ENCODE assay signal across 8 cellular contexts in the genomic region with DNA sequence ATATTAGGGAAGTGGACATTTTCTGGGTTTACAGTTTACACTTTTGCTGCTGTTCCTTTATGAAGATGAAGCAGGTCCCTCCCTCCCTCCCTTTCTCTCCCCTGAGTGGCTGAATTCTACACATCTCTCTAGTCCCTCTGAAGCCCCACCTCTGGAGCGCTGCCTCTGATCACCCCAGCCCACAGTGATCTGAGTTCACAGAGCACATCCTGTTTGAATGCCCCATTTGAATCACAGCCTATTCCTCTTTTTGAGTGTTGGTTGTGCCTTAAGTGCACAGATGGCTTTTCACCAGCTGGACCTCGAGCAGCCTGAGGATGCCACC.
DNase-seq lines count a peak whose midpoint lies in the region; ATAC-seq and TF ChIP-seq lines count a peak whose summit lies in the region.

No MANE protein-coding gene starts in this region.

- H3K14ac ChIP-seq in H9 (ENCODE audit: insufficient read depth, low read length) = no peak overlapping the region

- H2BK120ac ChIP-seq in H9 (ENCODE audit: low read depth, low read length, poor library complexity, severe bottlenecking) = no peak overlapping the region

- no peak overlapping the region for H3K4me3 ChIP-seq in DND-41 (ENCODE audit: low read depth in 1 of 2, low read length in 2 of 2)
- no peak overlapping the region for H3K4me3 ChIP-seq in OCI-LY3 (ENCODE audit: low read length)

- H3K9ac ChIP-seq in DND-41 (ENCODE audit: low read depth, low read length) (no peak overlapping the region), OCI-LY3 (ENCODE audit: low read length) (no peak overlapping the region), H9 (ENCODE audit: extremely low read depth, insufficient read length, low read length) (no peak overlapping the region)

- H3K27me3 ChIP-seq in DND-41 (ENCODE audit: insufficient read depth, low read length, poor library complexity) = no peaks in the 10 kb centered on the region
- peaks cover 4% of the 10 kb centered on the region for H3K27me3 ChIP-seq in OCI-LY3 (ENCODE audit: low read depth, low read length)
- no peaks in the 10 kb centered on the region for H3K27me3 ChIP-seq in H9 (ENCODE audit: insufficient read depth, low read length)

- intact Hi-C loops in activated T-helper 1 cell treated with anti-CD3 and anti-CD28 coated beads, Interleukin-12 subunit alpha, Interleukin-12 subunit beta, Interleukin-2, Interleukin-4 antibody, amounts not matched to agents 30 ng/mL and 10 ng/mL and 1 ng/mL, durations not matched to agents 14 hours and 24 hours and 36 hours (cut with micrococcal nuclease) = loop anchor here (5.0 kb wide), 1 partner anchor 619 kb away; no protein-coding TSS in a partner anchor

- H2AFZ ChIP-seq in DND-41 (ENCODE audit: low read depth, low read length) (no peak overlapping the region), OCI-LY3 (ENCODE audit: low read depth, low read length) (no peak overlapping the region; the same call in 1 of the 2 replicates), H9 (ENCODE audit: low read length) (no peak overlapping the region)

- H3K18ac ChIP-seq in H9 (ENCODE audit: insufficient read length, low read depth, low read length) = no peak overlapping the region

- H3K4me1 ChIP-seq in DND-41 (ENCODE audit: insufficient read depth, low read length) (no peaks in the 10 kb centered on the region), OCI-LY3 (ENCODE audit: low read length) (peaks cover 13% of the 10 kb centered on the region), H9 (ENCODE audit: insufficient read depth, low read length) (no peaks in the 10 kb centered on the region)

- no peaks in the 10 kb centered on the region for H3K79me1 ChIP-seq in H9 (ENCODE audit: insufficient read depth, low read depth, low read length, poor library complexity, severe bottlenecking)

- no peak overlapping the region for H2BK5ac ChIP-seq in H9 (ENCODE audit: insufficient read length, low read length)

- DNase-seq in DND-41 = peak; percentile 61
- peak; percentile 19 for DNase-seq in hepatic stellate cell (ENCODE audit: low spot score)
- DNase-seq in H9 = no peak
- DNase-seq in activated T-helper 1 cell treated with anti-CD3 and anti-CD28 coated beads, Interleukin-12 subunit alpha, Interleukin-12 subunit beta, Interleukin-2, Interleukin-4 antibody, amounts not matched to agents 30 ng/mL and 10 ng/mL and 1 ng/mL, durations not matched to agents 14 hours and 24 hours and 36 hours (ENCODE audit: low spot score) = no peak
- no peak for DNase-seq in HCEC 1CT

- H4K20me1 ChIP-seq in DND-41 (ENCODE audit: insufficient read depth, low read length) (no peaks in the 10 kb centered on the region), OCI-LY3 (ENCODE audit: insufficient read depth, low read length) (no peaks in the 10 kb centered on the region), H9 (ENCODE audit: control insufficient read depth, insufficient read depth, insufficient read length) (no peaks in the 10 kb centered on the region)

- no peak for TF ChIP-seq CTCF in DND-41 (IDR thresholded peaks at IDR 0.05; ENCODE audit: borderline replicate concordance, extremely low read depth, low read length, poor library complexity, severe bottlenecking)
- TF ChIP-seq CTCF in OCI-LY3 (IDR thresholded peaks at IDR 0.05; ENCODE audit: low read depth, low read length) = no peak
- TF ChIP-seq CTCF in H9 (conservative IDR thresholded peaks at IDR 0.05) = no peak

- no peak overlapping the region for H2BK20ac ChIP-seq in H9 (ENCODE audit: low read depth, low read length, poor library complexity, severe bottlenecking)

- no peak overlapping the region for H3T11ph ChIP-seq in H9 (ENCODE audit: low read length)

- no peak overlapping the region for H2AK5ac ChIP-seq in H9 (ENCODE audit: insufficient read length, low read length)

- H2BK12ac ChIP-seq in H9 (ENCODE audit: insufficient read length, low read depth, low read length) = no peak overlapping the region

- H3K36me3 ChIP-seq in DND-41 (ENCODE audit: insufficient read depth, low read length) (peaks cover 9% of the 10 kb centered on the region; the same call in 1 of the 2 replicates), OCI-LY3 (replicated peaks; ENCODE audit: low read depth, low read length) (no peaks in the 10 kb centered on the region)

- no peak overlapping the region for H3K23ac ChIP-seq in H9 (ENCODE audit: insufficient read length, low read depth, low read length)

- H3K27ac ChIP-seq in DND-41 (ENCODE audit: low read length) = no peak overlapping the region
- H3K27ac ChIP-seq in OCI-LY3 (ENCODE audit: low read length) = no peak overlapping the region
- H3K27ac ChIP-seq in H9 (ENCODE audit: insufficient read length, low read depth, low read length) = no peak overlapping the region

- peaks cover 0 to 11% (median 3%) of the 10 kb centered on the region in 3 experiments; a peak in 6 of 7 replicates for H3K36me3 Mint-ChIP-seq in H9 (ENCODE audit: insufficient read depth in 1 of 3, low read depth in 3 of 3)
- H3K36me3 Mint-ChIP-seq in activated T-helper 1 cell treated with anti-CD3 and anti-CD28 coated beads, Interleukin-12 subunit alpha, Interleukin-12 subunit beta, Interleukin-2, Interleukin-4 antibody, amounts not matched to agents 30 ng/mL and 10 ng/mL and 1 ng/mL, durations not matched to agents 14 hours and 24 hours and 36 hours (ENCODE audit: low read depth) = no peaks in the 10 kb centered on the region

- H4K5ac ChIP-seq in H9 (ENCODE audit: insufficient read length, low read depth, low read length) = no peak overlapping the region

- H3K4me3 Mint-ChIP-seq in H9 = no peak overlapping the region
- H3K4me3 Mint-ChIP-seq in activated T-helper 1 cell treated with anti-CD3 and anti-CD28 coated beads, Interleukin-12 subunit alpha, Interleukin-12 subunit beta, Interleukin-2, Interleukin-4 antibody, amounts not matched to agents 30 ng/mL and 10 ng/mL and 1 ng/mL, durations not matched to agents 14 hours and 24 hours and 36 hours = no peak overlapping the region

- no peaks in the 10 kb centered on the region for H3K23me2 ChIP-seq in H9 (ENCODE audit: insufficient read length, low read depth, low read length, poor library complexity, severe bottlenecking)

- H3K27ac Mint-ChIP-seq in H9 = no peak overlapping the region
- no peak overlapping the region for H3K27ac Mint-ChIP-seq in activated T-helper 1 cell treated with anti-CD3 and anti-CD28 coated beads, Interleukin-12 subunit alpha, Interleukin-12 subunit beta, Interleukin-2, Interleukin-4 antibody, amounts not matched to agents 30 ng/mL and 10 ng/mL and 1 ng/mL, durations not matched to agents 14 hours and 24 hours and 36 hours

- H3K9me3 Mint-ChIP-seq in H9 = no peaks in the 10 kb centered on the region
- no peaks in the 10 kb centered on the region for H3K9me3 Mint-ChIP-seq in activated T-helper 1 cell treated with anti-CD3 and anti-CD28 coated beads, Interleukin-12 subunit alpha, Interleukin-12 subunit beta, Interleukin-2, Interleukin-4 antibody, amounts not matched to agents 30 ng/mL and 10 ng/mL and 1 ng/mL, durations not matched to agents 14 hours and 24 hours and 36 hours

- no CpG with 5 or more reads among the region's 2 CpGs for WGBS in H9 (ENCODE audit: extremely low coverage, insufficient read length, low lambda C conversion rate)

- ATAC-seq in DND-41 (ENCODE audit: insufficient read depth, low read depth) (peak; percentile 99), HG02884 (IDR thresholded peaks at IDR 0.05; ENCODE audit: unreplicated experiment) (peak; percentile 55), HG03457 (IDR thresholded peaks at IDR 0.05; ENCODE audit: unreplicated experiment) (no peak)

- H3K4me1 Mint-ChIP-seq in H9 = 0 out of 4 replicates have a peak, but pooled peaks cover 0 to 4% of the 10 kb centered on the region in 2 experiments
- no peaks in the 10 kb centered on the region for H3K4me1 Mint-ChIP-seq in activated T-helper 1 cell treated with anti-CD3 and anti-CD28 coated beads, Interleukin-12 subunit alpha, Interleukin-12 subunit beta, Interleukin-2, Interleukin-4 antibody, amounts not matched to agents 30 ng/mL and 10 ng/mL and 1 ng/mL, durations not matched to agents 14 hours and 24 hours and 36 hours (ENCODE audit: low read depth)

- no peaks in the 10 kb centered on the region for H3K27me3 Mint-ChIP-seq in H9 (ENCODE audit: low read depth)
- peaks cover 8% of the 10 kb centered on the region for H3K27me3 Mint-ChIP-seq in activated T-helper 1 cell treated with anti-CD3 and anti-CD28 coated beads, Interleukin-12 subunit alpha, Interleukin-12 subunit beta, Interleukin-2, Interleukin-4 antibody, amounts not matched to agents 30 ng/mL and 10 ng/mL and 1 ng/mL, durations not matched to agents 14 hours and 24 hours and 36 hours (ENCODE audit: insufficient read depth)

- no peak overlapping the region for H4K8ac ChIP-seq in H9 (replicated peaks; ENCODE audit: insufficient read length, low read depth, low read length)

- no peaks in the 10 kb centered on the region for H3K9me3 ChIP-seq in DND-41 (ENCODE audit: insufficient read depth, low read length, severe bottlenecking)
- no peaks in the 10 kb centered on the region for H3K9me3 ChIP-seq in OCI-LY3 (ENCODE audit: insufficient read depth, low read length)
- no peaks in the 10 kb centered on the region for H3K9me3 ChIP-seq in H9 (ENCODE audit: control insufficient read depth, low read depth, low read length)

- H3K79me2 ChIP-seq in DND-41 (ENCODE audit: insufficient read depth, low read length) (no peaks in the 10 kb centered on the region), OCI-LY3 (ENCODE audit: low read length) (no peaks in the 10 kb centered on the region), H9 (ENCODE audit: insufficient read depth, low read length) (no peaks in the 10 kb centered on the region)

- no peak overlapping the region for H2BK15ac ChIP-seq in H9 (ENCODE audit: low read depth, low read length)

- H4K91ac ChIP-seq in H9 (ENCODE audit: insufficient read length, low read depth, low read length) = no peak overlapping the region

- H3K56ac ChIP-seq in H9 (ENCODE audit: insufficient read length, low read depth, low read length) = no peak overlapping the region

- H3K4me2 ChIP-seq in DND-41 (ENCODE audit: insufficient read depth, low read length) (no peak overlapping the region), OCI-LY3 (ENCODE audit: low read length) (peak overlapping the region; percentile 31; the same call in 1 of the 2 replicates), H9 (ENCODE audit: insufficient read depth, insufficient read length, low read length) (no peak overlapping the region)

- H3K4ac ChIP-seq in H9 (ENCODE audit: low read depth, low read length) = no peak overlapping the region

Comparison
In these comparisons a context has a peak if more than half of its experiments do, and no peak if none do; other contexts are left out.
1. DNase-seq: peak in DND-41 (single experiment) and hepatic stellate cell (single experiment); none in H9 (single experiment), activated T-helper 1 cell treated with anti-CD3 and anti-CD28 coated beads, Interleukin-12 subunit alpha, Interleukin-12 subunit beta, Interleukin-2, Interleukin-4 antibody, amounts not matched to agents 30 ng/mL and 10 ng/mL and 1 ng/mL, durations not matched to agents 14 hours and 24 hours and 36 hours (single experiment) and HCEC 1CT (single experiment).